In genomic region chr6:31776961-31777666, GRCh38 we compare ENCODE assay signal across 8 cellular contexts. TPM values are rescaled to one million over a fixed set of nuclear protein-coding genes. Genes with fewer than 3 reads are reported as not detected.
DNase-seq lines count a peak whose midpoint lies in the region; ATAC-seq and TF ChIP-seq lines count a peak whose summit lies in the region.

TSS of gene VWA7 (minus strand) at chr6:31777328. CDS start at chr6:31776779, 549 bp downstream.

- peak within 1 kb of the TSS; percentile 29 to 83 (median 74) for H3K27ac ChIP-seq in heart right ventricle

- H3K9me3 Mint-ChIP-seq in activated naive CD4-positive, alpha-beta T cell treated with anti-CD3 and anti-CD28 coated beads, Interleukin-2, amount 50 U/mL, for 24 hours: no peaks in the 10 kb centered on the region

- no peaks in the 10 kb centered on the region for H3K27me3 Mint-ChIP-seq in activated naive CD4-positive, alpha-beta T cell treated with anti-CD3 and anti-CD28 coated beads, Interleukin-2, amount 50 U/mL, for 24 hours

- intact Hi-C loops in heart right ventricle (cut with DNase I): loop anchor here in 4 of 10 donors (5.0 to 10.0 kb wide), 3 partner anchors 55 to 60 kb away; no protein-coding TSS in a partner anchor

- H3K27ac Mint-ChIP-seq in activated naive CD4-positive, alpha-beta T cell treated with anti-CD3 and anti-CD28 coated beads, Interleukin-2, amount 50 U/mL, for 24 hours: no peak within 1 kb of the TSS

- peak within 1 kb of the TSS; percentile 71 for H3K4me2 ChIP-seq in skeletal muscle satellite cell (ENCODE audit: low read length)

- peak within 1 kb of the TSS; percentile 37 for H3K9ac ChIP-seq in skeletal muscle satellite cell (ENCODE audit: low read depth, low read length)

- H3K9me3 ChIP-seq in heart right ventricle (no peaks in the 10 kb centered on the region), skeletal muscle satellite cell (replicated peaks; ENCODE audit: low read length) (no peaks in the 10 kb centered on the region)

- H3K4me1 Mint-ChIP-seq in activated naive CD4-positive, alpha-beta T cell treated with anti-CD3 and anti-CD28 coated beads, Interleukin-2, amount 50 U/mL, for 24 hours: peaks cover 35% of the 10 kb centered on the region

- DNase-seq in CMK (ENCODE audit: low read depth) (peak; percentile 83), LNCaP clone FGC (ENCODE audit: low read depth) (peak; percentile 30), SKM-1 treated with dmso at 0.1 percent for 144 hours (lab: John Stamatoyannopoulos, UW; ENCODE audit: unreplicated experiment) (peak; percentile 91), heart right ventricle (peak; percentile 64 to 77)

- H3K27me3 ChIP-seq in heart right ventricle (no peaks in the 10 kb centered on the region), skeletal muscle satellite cell (ENCODE audit: control insufficient read depth, insufficient read depth, low read length) (no peaks in the 10 kb centered on the region)

- ATAC-seq in GM21717 (IDR thresholded peaks at IDR 0.05; ENCODE audit: unreplicated experiment): peak; percentile 56
- ATAC-seq in heart right ventricle: peak; percentile 78 to 93 (median 89)
- ATAC-seq in HG03571 (IDR thresholded peaks at IDR 0.05; ENCODE audit: unreplicated experiment): no peak

- H3K4me3 ChIP-seq in LNCaP clone FGC (ENCODE audit: low read depth, low read length): no peak within 1 kb of the TSS
- H3K4me3 ChIP-seq in heart right ventricle: peak within 1 kb of the TSS in 8 of 10 donors; percentile 13 to 47 (median 36)
- H3K4me3 ChIP-seq in skeletal muscle satellite cell (ENCODE audit: low read length): peak within 1 kb of the TSS; percentile 48

- WGBS in heart right ventricle, 2 donors: 13 to 17% methylated on average over 15 of the region's 15 CpGs

- TF ChIP-seq CTCF in LNCaP clone FGC (IDR thresholded peaks at IDR 0.05; ENCODE audit: control insufficient read depth, extremely low read depth, insufficient read depth) (no peak), heart right ventricle (IDR thresholded peaks at IDR 0.05) (no peak)

- peaks cover 4% of the 10 kb centered on the region for H3K36me3 Mint-ChIP-seq in activated naive CD4-positive, alpha-beta T cell treated with anti-CD3 and anti-CD28 coated beads, Interleukin-2, amount 50 U/mL, for 24 hours

- peak within 1 kb of the TSS; percentile 19 for H3K4me3 Mint-ChIP-seq in activated naive CD4-positive, alpha-beta T cell treated with anti-CD3 and anti-CD28 coated beads, Interleukin-2, amount 50 U/mL, for 24 hours

- H3K4me1 ChIP-seq in heart right ventricle (peaks cover 7 to 23% (median 13%) of the 10 kb centered on the region in 9 donors), skeletal muscle satellite cell (ENCODE audit: control insufficient read depth, insufficient read depth, low read length) (peaks cover 15% of the 10 kb centered on the region)

- peaks cover 0 to 44% (median 19%) of the 10 kb centered on the region in 9 donors for H3K36me3 ChIP-seq in heart right ventricle
- peaks cover 42% of the 10 kb centered on the region for H3K36me3 ChIP-seq in skeletal muscle satellite cell (ENCODE audit: insufficient read depth, low read length)

RNA-seq across cellular contexts. Expression of gene VWA7, which starts in this region (rescaled TPM):
- 10 to 100 TPM in 9 of 10 donors, 1 to 10 TPM in 1; 10.0 to 28.3 (median 20.8) TPM for total RNA-seq in heart right ventricle
- polyA plus RNA-seq in heart right ventricle: 1 to 10 TPM; 2.2 to 6.6 TPM
- 0.22 and 0.25 TPM in 2 replicates for total RNA-seq in skeletal muscle satellite cell (2012; rRNA removed)

Comparison
In these comparisons a context has a peak if more than half of its experiments do, and no peak if none do; other contexts are left out.
1. DNase-seq: peak in every context shown above with its lines; median percentile 91 in SKM-1 treated with dmso at 0.1 percent for 144 hours; 83 in CMK; 70 in heart right ventricle; 30 in LNCaP clone FGC.